In genomic region chr18:14936313-14936712, GRCh38 we compare ENCODE assay signal across 29 cellular contexts.
"Had no signal": no experiment of that assay in that cellular context is flagged by ENCODE, and none has a peak within 500 bp of the region (broad histone marks: within the 10 kb centered on the region; RNA-seq: fewer than 3 reads in every experiment).

No MANE protein-coding gene starts in this region.

- H3K9me3 Mint-ChIP-seq: activated T-cell treated with anti-CD3 and anti-CD28 coated beads, Interleukin-2, amount 50 U/mL, for 24 hours had no signal

- H3K36me3 ChIP-seq: left lung, neutrophil, vagina, WERI-Rb-1 had no signal

- H3K27ac Mint-ChIP-seq: activated T-cell treated with anti-CD3 and anti-CD28 coated beads, Interleukin-2, amount 50 U/mL, for 24 hours; nephron had no signal

- DNase-seq: activated CD4-positive, alpha-beta T cell treated with anti-CD3 and anti-CD28 coated beads for 48 hours; activated CD4-positive, alpha-beta T cell treated with anti-CD3 and anti-CD28 coated beads, Interleukin-2, amount 50 U/mL, for 48 hours; activated CD8-positive, alpha-beta memory T cell treated with anti-CD3 and anti-CD28 coated beads, Interleukin-2, amount 50 U/mL, for 48 hours; activated gamma-delta T cell treated with Interleukin-2 at 50 U/mL for 16 hours; activated naive CD4-positive, alpha-beta T cell treated with anti-CD3 and anti-CD28 coated beads, Interleukin-2, amount 50 U/mL, for 16 hours; activated T-cell treated with anti-CD3 and anti-CD28 coated beads, Interleukin-2, amount 50 U/mL, for 24 hours; amniotic stem cell; central memory CD4-positive, alpha-beta T cell; dermis blood vessel endothelial cell; effector CD4-positive, alpha-beta T cell; kidney glomerular epithelial cell; left lung; mesendoderm; right cardiac atrium; stimulated activated CD4-positive, alpha-beta T cell treated with anti-CD3 and anti-CD28 coated beads, Interleukin-4, amount 100 ng/mL, for 1 hour; stimulated activated naive CD8-positive, alpha-beta T cell treated with anti-CD3 and anti-CD28 coated beads, Interleukin-15, Interleukin-2, amounts not matched to agents 100 U/mL and 50 U/mL, for 24 hours; testis; trophoblast cell; WERI-Rb-1 had no signal

- H3K27me3 Mint-ChIP-seq: activated T-cell treated with anti-CD3 and anti-CD28 coated beads, Interleukin-2, amount 50 U/mL, for 24 hours had no signal

- H3K4me3 Mint-ChIP-seq: activated T-cell treated with anti-CD3 and anti-CD28 coated beads, Interleukin-2, amount 50 U/mL, for 24 hours; nephron had no signal

- FAIRE-seq: astrocyte, frontal cortex, TTC549 had no signal

- ATAC-seq: activated CD4-positive, CD25-positive, alpha-beta regulatory T cell treated with anti-CD3 and anti-CD28 coated beads, Interleukin-2, amount 50 U/mL, for 24 hours; left lung; stimulated activated naive CD8-positive, alpha-beta T cell treated with anti-CD3 and anti-CD28 coated beads, Interleukin-15, Interleukin-2, amounts not matched to agents 100 U/mL and 50 U/mL, for 24 hours had no signal

- H3K27ac ChIP-seq: epithelial cell of prostate, left lung, neutrophil, parathyroid adenoma, testis, vagina, WERI-Rb-1 had no signal

- H3K4me1 ChIP-seq: left lung, parathyroid adenoma, vagina had no signal

- H3K9ac ChIP-seq: parathyroid adenoma had no signal

- H3K4me1 Mint-ChIP-seq: nephron had no signal

- H3K9me3 ChIP-seq: left lung, neutrophil, testis, vagina had no signal

- H3K4me3 ChIP-seq: left lung, lung, testis, vagina had no signal

- H3K27me3 ChIP-seq: left lung, neutrophil, testis, vagina had no signal
